22 cellular contexts compared by ENCODE assay signal in genomic region chr2:210493528-210493927, GRCh38.
DNase-seq lines count a peak whose midpoint lies in the region; ATAC-seq and TF ChIP-seq lines count a peak whose summit lies in the region.
"Had no signal": no experiment of that assay in that cellular context is flagged by ENCODE, and none has a peak within 500 bp of the region (broad histone marks: within the 10 kb centered on the region; RNA-seq: fewer than 3 reads in every experiment).

No MANE protein-coding gene starts in this region.

- no peaks in the 10 kb centered on the region for H3K36me3 ChIP-seq in BLaER1
- H3K36me3 ChIP-seq: BE2C had no signal

- no peaks in the 10 kb centered on the region for H4K20me1 ChIP-seq in BLaER1

- no peak overlapping the region for H3K4me3 ChIP-seq in BLaER1

- peak; percentile 56 for ATAC-seq in GM18873 (IDR thresholded peaks at IDR 0.05; ENCODE audit: low FRiP score, unreplicated experiment)
- ATAC-seq in HG02642 (IDR thresholded peaks at IDR 0.05; ENCODE audit: poor library complexity, unreplicated experiment) = peak; percentile 45
- no peak for ATAC-seq in HG02610 (IDR thresholded peaks at IDR 0.05; ENCODE audit: unreplicated experiment)
- ATAC-seq: HCT116, T-cell had no signal

- H3K9ac ChIP-seq in BLaER1 = no peak overlapping the region

- DNase-seq in NCI-H69 (lab: John Stamatoyannopoulos, UW) = peak; percentile 22
- DNase-seq in GM10266 (ENCODE audit: extremely low spot score) = no peak
- DNase-seq in effector CD4-positive, alpha-beta T cell = no peak
- no peak for DNase-seq in OCI-M1 (lab: John Stamatoyannopoulos, UW)
- DNase-seq: 8988T; ACHN; BE2C; CD4-positive, CD25-positive, alpha-beta regulatory T cell; NCI-H1092; NCI-H1417 treated with DMSO at 0.1 percent for 48 hours; NCI-H1694 treated with DMSO at 0.1 percent for 48 hours; NCI-H2081; NCI-H774; NK-92 treated with Interleukin-12 subunit alpha and Interleukin-12 subunit beta, amount 100 ng/mL, for 24 hours; SHP77; T-cell had no signal

- no peak for TF ChIP-seq CTCF in GM10266 (IDR thresholded peaks at IDR 0.05; ENCODE audit: control insufficient read depth, insufficient read depth, low read depth, missing control alignments)

- H3K27me3 ChIP-seq in BLaER1 = no peaks in the 10 kb centered on the region
- H3K27me3 ChIP-seq: BE2C had no signal

- H3K4me1 ChIP-seq in BLaER1 = peaks cover 36% of the 10 kb centered on the region
- H3K4me1 ChIP-seq: BE2C had no signal

- peak overlapping the region; percentile 41 for H3K4me2 ChIP-seq in BLaER1

- H3K9me3 ChIP-seq in BLaER1 = 0 out of 2 replicates have a peak, but pooled peaks cover 2% of the 10 kb centered on the region
- H3K9me3 ChIP-seq: BE2C had no signal

- H3K27ac ChIP-seq in BLaER1 = no peak overlapping the region
- H3K27ac ChIP-seq: RWPE1 had no signal
